ENCODE assay signal across 13 cellular contexts in genomic region chr14:95191445-95192199, GRCh38. TPM values are rescaled to one million over a fixed set of nuclear protein-coding genes. Genes with fewer than 3 reads are reported as not detected.
DNase-seq lines count a peak whose midpoint lies in the region; ATAC-seq and TF ChIP-seq lines count a peak whose summit lies in the region.
"Had no signal": no experiment of that assay in that cellular context is flagged by ENCODE, and none has a peak within 500 bp of the region (broad histone marks: within the 10 kb centered on the region; RNA-seq: fewer than 3 reads in every experiment).

No MANE protein-coding gene starts in this region.

- no peak for TF ChIP-seq CTCF in psoas muscle (IDR thresholded peaks at IDR 0.05)

- no peak overlapping the region for H3K14ac ChIP-seq in mesenchymal stem cell (ENCODE audit: low read length in 2 of 2)

- H2BK12ac ChIP-seq in mesenchymal stem cell (ENCODE audit: low read length in 2 of 2), result no peak overlapping the region

- H2AFZ ChIP-seq in mesenchymal stem cell (ENCODE audit: low read depth, low read length), result no peak overlapping the region

- H4K91ac ChIP-seq in mesenchymal stem cell (ENCODE audit: low read length), result no peak overlapping the region

- 86 to 89% (median 87%) methylated on average over 21 of the region's 21 CpGs for WGBS in psoas muscle, 3 donors
- 92% methylated on average over 19 of the region's 21 CpGs for WGBS in mesenchymal stem cell

- intact Hi-C loops in Right ventricle myocardium superior (cut with DNase I) (no loop called here), Right ventricle myocardium inferior (cut with DNase I) (loop anchor here (5.0 to 10.0 kb wide), 2 partner anchors 74 to 233 kb away; no protein-coding TSS in a partner anchor), psoas muscle (cut with DNase I) (no loop called here)

- peaks cover 9% of the 10 kb centered on the region for H3K9me3 ChIP-seq in psoas muscle
- peaks cover 19% of the 10 kb centered on the region for H3K9me3 ChIP-seq in mesenchymal stem cell (ENCODE audit: control insufficient read depth, low read length)

- H3K4me2 ChIP-seq in mesenchymal stem cell (ENCODE audit: low read length, poor library complexity, severe bottlenecking), result no peak overlapping the region

- H3K4me3 ChIP-seq in psoas muscle (no peak overlapping the region), mesenchymal stem cell (ENCODE audit: insufficient read depth in 1 of 2, low read depth in 1 of 2, low read length in 2 of 2) (no peak overlapping the region)

- no peak overlapping the region for H2BK120ac ChIP-seq in mesenchymal stem cell (ENCODE audit: low read depth, low read length)

- H3K36me3 ChIP-seq in psoas muscle (ENCODE audit: insufficient read depth in 1 of 2, low read depth in 1 of 2), result no peaks in the 10 kb centered on the region
- peaks cover 0 to 50% of the 10 kb centered on the region in 2 experiments for H3K36me3 ChIP-seq in mesenchymal stem cell (ENCODE audit: control insufficient read depth in 1 of 2, insufficient read depth in 2 of 2, low read depth in 1 of 2, low read length in 2 of 2)

- H3K4ac ChIP-seq in mesenchymal stem cell (ENCODE audit: low read depth in 1 of 2, low read length in 2 of 2), result no peak overlapping the region

- no peak overlapping the region for H2AK5ac ChIP-seq in mesenchymal stem cell (ENCODE audit: low read length, severe bottlenecking)

- no peak for DNase-seq in Right ventricle myocardium superior
- DNase-seq in Right ventricle myocardium inferior (ENCODE audit: missing footprints), result no peak
- peak; percentile 58 for DNase-seq in dermis blood vessel endothelial cell
- peak; percentile 30 for DNase-seq in islet precursor cell
- no peak for DNase-seq in psoas muscle
- no peak for DNase-seq in SW 1271 (lab: John Stamatoyannopoulos, UW)
- no peak for DNase-seq in mesenchymal stem cell
- DNase-seq: DMS79 treated with DMSO at 0.1 percent for 48 hours, HCEC 1CT, NCI-H1436 treated with DMSO at 0.1 percent for 48 hours, NCI-H2081 treated with DMSO at 0.1 percent for 48 hours, RPMI8226 had no signal

- H3K27ac ChIP-seq in psoas muscle (peak overlapping the region; percentile 19), mesenchymal stem cell (ENCODE audit: low read length, poor library complexity, severe bottlenecking) (no peak overlapping the region)

- H3K18ac ChIP-seq in mesenchymal stem cell (ENCODE audit: low read depth in 1 of 2, low read length in 2 of 2), result no peak overlapping the region

- H3K9ac ChIP-seq in mesenchymal stem cell (ENCODE audit: low read length), result no peak overlapping the region

- H3K27me3 ChIP-seq in psoas muscle (ENCODE audit: insufficient read depth in 3 of 3, low read length in 2 of 3), result no peaks in the 10 kb centered on the region
- no peaks in the 10 kb centered on the region for H3K27me3 ChIP-seq in mesenchymal stem cell (ENCODE audit: control insufficient read depth in 1 of 2, insufficient read depth in 1 of 2, low read length in 2 of 2)

- no peak overlapping the region for H3K23ac ChIP-seq in mesenchymal stem cell (ENCODE audit: low read length in 2 of 2)

- H3K79me1 ChIP-seq in mesenchymal stem cell (replicated peaks; ENCODE audit: low read length, poor library complexity, severe bottlenecking), result peaks cover 8% of the 10 kb centered on the region

- H2BK5ac ChIP-seq in mesenchymal stem cell (ENCODE audit: low read depth, low read length, poor library complexity, severe bottlenecking), result no peak overlapping the region

- H2BK15ac ChIP-seq in mesenchymal stem cell (ENCODE audit: low read depth, poor library complexity, severe bottlenecking), result no peak overlapping the region

- H4K8ac ChIP-seq in mesenchymal stem cell (ENCODE audit: low read length), result no peak overlapping the region

- H3K4me1 ChIP-seq in psoas muscle, result peaks cover 17% of the 10 kb centered on the region
- H3K4me1 ChIP-seq in mesenchymal stem cell (ENCODE audit: control insufficient read depth, insufficient read depth, low read depth, low read length), result no peaks in the 10 kb centered on the region

- ATAC-seq in Right ventricle myocardium superior (ENCODE audit: poor library complexity) (peak; percentile 30), Right ventricle myocardium inferior (no peak), psoas muscle (peak in 1 of 4 donors; percentile 29), GM18861 (IDR thresholded peaks at IDR 0.05; ENCODE audit: unreplicated experiment) (no peak)

RNA-seq across cellular contexts. Expression of gene DICER1, which starts 34.3 kb away (rescaled TPM):
- total RNA-seq in Right ventricle myocardium superior, result 26.1 TPM
- 20.7 TPM for total RNA-seq in Right ventricle myocardium inferior
- total RNA-seq in dermis blood vessel endothelial cell, result 34.3 and 38.3 TPM in 2 replicates
- total RNA-seq in psoas muscle, result 10 to 100 TPM; 30.7 to 41.5 (median 39.3) TPM
- polyA plus RNA-seq in psoas muscle, result 10 to 100 TPM in 2 of 3 donors, 1 to 10 TPM in 1; 7.2 to 24.4 (median 11.4) TPM
- 68.9 TPM for polyA plus RNA-seq in mesenchymal stem cell (2013, experiment 1 of 2)
- polyA plus RNA-seq in mesenchymal stem cell (2013, experiment 2 of 2), result 65.7 TPM

Comparison
In these comparisons a context has a peak if more than half of its experiments do, and no peak if none do; other contexts are left out.
1. DNase-seq: peak in dermis blood vessel endothelial cell (single experiment) and islet precursor cell (single experiment); none in Right ventricle myocardium superior (single experiment), Right ventricle myocardium inferior (single experiment), psoas muscle (0 of 2), SW 1271 (0 of 2) and mesenchymal stem cell (single experiment).